ENCODE assay signal across 12 cellular contexts in genomic region chr15:74791007-74791406, GRCh38. TPM values are rescaled to one million over a fixed set of nuclear protein-coding genes. Genes with fewer than 3 reads are reported as not detected.
DNase-seq lines count a peak whose midpoint lies in the region; ATAC-seq and TF ChIP-seq lines count a peak whose summit lies in the region.
"Had no signal": no experiment of that assay in that cellular context is flagged by ENCODE, and none has a peak within 500 bp of the region (broad histone marks: within the 10 kb centered on the region; RNA-seq: fewer than 3 reads in every experiment).

No MANE protein-coding gene starts in this region.

- no peak for TF ChIP-seq EP300 in upper lobe of left lung (IDR thresholded peaks at IDR 0.05)

- H4K20me1 ChIP-seq in SU-DHL-6 (ENCODE audit: low read depth, low read length): no peaks in the 10 kb centered on the region

- H3K27ac ChIP-seq in heart right ventricle (peak overlapping the region in 9 of 10 donors; percentile 75 to 98 (median 92)), SU-DHL-6 (ENCODE audit: low read depth, low read length) (peak overlapping the region; percentile 96), upper lobe of left lung (peak overlapping the region; percentile 88 to 99 (median 96))
- H3K27ac ChIP-seq: C4-2B had no signal

- peak overlapping the region; percentile 77 for H3K9ac ChIP-seq in SU-DHL-6 (ENCODE audit: low read length)

- H3K27me3 Mint-ChIP-seq in immature natural killer cell (ENCODE audit: low read depth in 3 of 3): peaks cover 13 to 32% (median 23%) of the 10 kb centered on the region in 3 donors

- intact Hi-C loops in heart right ventricle (cut with DNase I): no loop called here
- intact Hi-C loops in cardiac septum (cut with DNase I): no loop called here

- peaks cover 85% of the 10 kb centered on the region for H3K79me2 ChIP-seq in SU-DHL-6 (ENCODE audit: insufficient read depth, low read length)

- no peaks in the 10 kb centered on the region for H3K9me3 ChIP-seq in heart right ventricle
- H3K9me3 ChIP-seq in SU-DHL-6 (ENCODE audit: insufficient read depth, low read length): no peaks in the 10 kb centered on the region
- H3K9me3 ChIP-seq in upper lobe of left lung: no peaks in the 10 kb centered on the region

- H3K9me3 Mint-ChIP-seq in immature natural killer cell: no peaks in the 10 kb centered on the region

- H2AFZ ChIP-seq in SU-DHL-6 (ENCODE audit: low read depth, low read length, severe bottlenecking): no peak overlapping the region

- no peak for TF ChIP-seq CTCF in heart right ventricle (IDR thresholded peaks at IDR 0.05)
- TF ChIP-seq CTCF in SU-DHL-6 (IDR thresholded peaks at IDR 0.05; ENCODE audit: insufficient read depth, low read length, poor library complexity, severe bottlenecking): no peak
- TF ChIP-seq CTCF in upper lobe of left lung (IDR thresholded peaks at IDR 0.05): no peak

- peak overlapping the region; percentile 85 to 98 (median 89) for H3K4me3 Mint-ChIP-seq in immature natural killer cell

- peaks cover 43 to 97% (median 80%) of the 10 kb centered on the region in 9 donors for H3K4me1 ChIP-seq in heart right ventricle
- H3K4me1 ChIP-seq in upper lobe of left lung: peaks cover 75 to 94% (median 77%) of the 10 kb centered on the region in 4 donors

- TF ChIP-seq POLR2A in upper lobe of left lung (IDR thresholded peaks at IDR 0.05): no peak

- peak overlapping the region; percentile 92 to 100 (median 97) for H3K27ac Mint-ChIP-seq in immature natural killer cell

- H3K36me3 Mint-ChIP-seq in immature natural killer cell: peaks cover 0 to 16% (median 13%) of the 10 kb centered on the region in 3 donors

- H3K36me3 ChIP-seq in heart right ventricle: peaks cover 0 to 20% (median 0%) of the 10 kb centered on the region in 9 donors
- no peaks in the 10 kb centered on the region for H3K36me3 ChIP-seq in SU-DHL-6 (ENCODE audit: low read length)
- H3K36me3 ChIP-seq in upper lobe of left lung: no peaks in the 10 kb centered on the region

- H3K27me3 ChIP-seq in heart right ventricle (no peaks in the 10 kb centered on the region), SU-DHL-6 (ENCODE audit: low read length) (no peaks in the 10 kb centered on the region), upper lobe of left lung (no peaks in the 10 kb centered on the region)

- no peaks in the 10 kb centered on the region for H3K9me2 ChIP-seq in SU-DHL-6 (replicated peaks; ENCODE audit: insufficient read depth, low read length)

- H3K4me3 ChIP-seq in heart right ventricle (peak overlapping the region in 1 of 10 donors; percentile 88), SU-DHL-6 (ENCODE audit: insufficient read depth, low read length, poor library complexity, severe bottlenecking) (peak overlapping the region; percentile 51), upper lobe of left lung (no peak overlapping the region)

- H3K4me1 Mint-ChIP-seq in immature natural killer cell: peaks cover 95 to 96% of the 10 kb centered on the region in 2 donors

- H3K4me2 ChIP-seq in SU-DHL-6 (ENCODE audit: low read depth, low read length, poor library complexity, severe bottlenecking): peak overlapping the region; percentile 73

- WGBS in heart right ventricle, 2 donors: 58 to 73% methylated on average over 1 of the region's 1 CpG
- 33 to 42% methylated on average over 1 of the region's 1 CpG for WGBS in upper lobe of left lung, 2 donors

- ATAC-seq in heart right ventricle (no peak), upper lobe of left lung (ENCODE audit: low FRiP score in 2 of 2) (no peak), GM21576 (IDR thresholded peaks at IDR 0.05; ENCODE audit: unreplicated experiment) (no peak)

- peaks cover 55% of the 10 kb centered on the region for H3F3A ChIP-seq in SU-DHL-6 (ENCODE audit: insufficient read depth)

- no peak for DNase-seq in heart right ventricle
- DNase-seq in cardiac septum (ENCODE audit: low spot score): no peak
- DNase-seq in immature natural killer cell: no peak
- no peak for DNase-seq in upper lobe of left lung
- no peak for DNase-seq in DMS 273 treated with DMSO at 0.1 percent for 48 hours (lab: John Stamatoyannopoulos, UW)
- DNase-seq in NCI-H345 treated with DMSO at 0.1 percent for 48 hours (lab: John Stamatoyannopoulos, UW; ENCODE audit: unreplicated experiment): no peak
- DNase-seq: NCI-H1048, NCI-H774 had no signal

RNA-seq across cellular contexts. Expression of gene CSK, which starts 9.1 kb away (rescaled TPM):
- total RNA-seq in heart right ventricle (10 to 100 TPM; 20.3 to 48.6 (median 24.8) TPM), cardiac septum (29.5 TPM), upper lobe of left lung (100 to 1,000 TPM in 1 of 6 donors, 10 to 100 TPM in 5; 32.7 to 104 (median 64.8) TPM)
- polyA plus RNA-seq in heart right ventricle (10 to 100 TPM; 19.7 to 35.2 TPM), immature natural killer cell (100 to 1,000 TPM in 1 of 3 donors, 10 to 100 TPM in 2; 94.0 to 180 (median 95.9) TPM)

RNA-seq across cellular contexts. Expression of gene LMAN1L, which starts 21.6 kb away (rescaled TPM):
- 10 to 100 TPM in 4 of 10 donors, 1 to 10 TPM in 6; 6.3 to 47.4 (median 9.0) TPM for total RNA-seq in heart right ventricle
- polyA plus RNA-seq in heart right ventricle: 10 to 100 TPM in 1 of 2 donors, under 1 TPM in 1; 0.03 to 18.4 TPM
- total RNA-seq in cardiac septum: 7.9 TPM
- polyA plus RNA-seq in immature natural killer cell: not detected
- total RNA-seq in upper lobe of left lung: 1 to 10 TPM in 1 of 6 donors, not detected in 5; 1.0 TPM
- polyA plus RNA-seq: keratinocyte had no signal

RNA-seq across cellular contexts. Expression of gene CPLX3, which starts 35.4 kb away (rescaled TPM):
- total RNA-seq in heart right ventricle (1 to 10 TPM in 7 of 10 donors, under 1 TPM in 2, not detected in 1; 0.64 to 6.1 (median 1.3) TPM), cardiac septum (0.67 TPM), upper lobe of left lung (not detected)
- polyA plus RNA-seq in heart right ventricle (10 to 100 TPM in 1 of 2 donors, under 1 TPM in 1; 0.04 to 14.6 TPM), immature natural killer cell (not detected)
- polyA plus RNA-seq: keratinocyte had no signal

RNA-seq across cellular contexts. Expression of gene CYP1A2, which starts 42.4 kb away (rescaled TPM):
- total RNA-seq in heart right ventricle (under 1 TPM in 1 of 10 donors, not detected in 9; 0.11 TPM), cardiac septum (not detected), upper lobe of left lung (under 1 TPM in 2 of 6 donors, not detected in 4; 0.15 to 0.80 TPM)
- polyA plus RNA-seq in heart right ventricle (not detected), immature natural killer cell (not detected)

RNA-seq across cellular contexts. Expression of gene ULK3, which starts 51.9 kb away (rescaled TPM):
- total RNA-seq in heart right ventricle (10 to 100 TPM; 21.3 to 44.0 (median 24.7) TPM), cardiac septum (25.6 TPM), upper lobe of left lung (100 to 1,000 TPM in 1 of 6 donors, 10 to 100 TPM in 5; 40.6 to 158 (median 65.0) TPM)
- polyA plus RNA-seq in heart right ventricle (10 to 100 TPM; 22.5 to 56.3 TPM), immature natural killer cell (10 to 100 TPM; 26.0 to 48.4 (median 32.0) TPM)
